In genomic region chr9:37486256-37486615, GRCh38 we compare ENCODE assay signal across 8 cellular contexts. TPM values are rescaled to one million over a fixed set of nuclear protein-coding genes. Genes with fewer than 3 reads are reported as not detected.
A peak's percentile ranks its signal among the peaks of the same experiment; 100 is the strongest.
DNase-seq lines count a peak whose midpoint lies in the region; ATAC-seq and TF ChIP-seq lines count a peak whose summit lies in the region.

No MANE protein-coding gene starts in this region.

- peak overlapping the region; percentile 89 to 97 (median 95) for H3K4me3 Mint-ChIP-seq in T-cell

- CTCF ChIA-PET in T-cell (lab: Charles Lee) = interaction anchor here in 1 of 2 donors (0.5 to 1.6 kb wide), 4 partner anchors 10 to 884 kb away, joined by 4 to 8 read pairs (median 4); partner anchors contain the start of gene ZBTB5

- TF ChIP-seq CTCF in GM12875 (IDR thresholded peaks at IDR 0.05; ENCODE audit: borderline replicate concordance, insufficient read depth, low read depth, low read length) (no peak), fibroblast of villous mesenchyme (IDR thresholded peaks at IDR 0.05; ENCODE audit: insufficient read depth, low read depth, low read length) (no peak), retinal pigment epithelial cell (conservative IDR thresholded peaks at IDR 0.05; ENCODE audit: low read depth, low read length) (no peak)

- peaks cover 40 to 50% (median 41%) of the 10 kb centered on the region in 3 donors for H3K4me1 Mint-ChIP-seq in T-cell

- no peaks in the 10 kb centered on the region for H3K9me3 Mint-ChIP-seq in T-cell

- H3K27me3 Mint-ChIP-seq in T-cell = peaks cover 6 to 7% of the 10 kb centered on the region in 2 donors

- peak overlapping the region; percentile 84 to 97 for H3K27ac Mint-ChIP-seq in T-cell

- H3K36me3 Mint-ChIP-seq in T-cell = peaks cover 19% of the 10 kb centered on the region

- H3K4me3 ChIP-seq in GM12875 (ENCODE audit: low read depth, low read length) (peak overlapping the region; percentile 64), fibroblast of villous mesenchyme (ENCODE audit: low read depth, low read length) (peak overlapping the region; percentile 87), retinal pigment epithelial cell (ENCODE audit: low read length) (peak overlapping the region; percentile 89)

- no peak for ATAC-seq in T-cell (replicated peaks in 1 of 4)
- ATAC-seq in HG02642 (IDR thresholded peaks at IDR 0.05; ENCODE audit: poor library complexity, unreplicated experiment) = no peak

- POLR2A ChIA-PET in T-cell (lab: Charles Lee) = interaction anchor here in 1 of 2 donors (0.7 to 2.0 kb wide), 5 partner anchors 10 to 106 kb away, joined by 3 to 10 read pairs (median 3); partner anchors contain the start of gene ZBTB5

- DNase-seq in T-cell (no peak), fibroblast of villous mesenchyme (ENCODE audit: low read depth) (no peak), retinal pigment epithelial cell (ENCODE audit: low read depth) (no peak), AG08395 (ENCODE audit: low spot score) (no peak), HK-2 (ENCODE audit: unreplicated experiment) (no peak), AG08396 (ENCODE audit: low spot score) (no peak)

RNA-seq across cellular contexts. Expression of gene POLR1E, which starts 0.5 kb away (rescaled TPM):
- 10 to 100 TPM; 31.5 to 37.4 (median 35.0) TPM for total RNA-seq in T-cell
- total RNA-seq in fibroblast of villous mesenchyme = 29.0 and 33.7 TPM in 2 replicates

RNA-seq across cellular contexts. Expression of gene ZBTB5, which starts 21.0 kb away (rescaled TPM):
- total RNA-seq in T-cell (10 to 100 TPM; 12.5 to 14.3 (median 13.3) TPM), fibroblast of villous mesenchyme (9.7 and 12.5 TPM in 2 replicates)
